Comparison of ENCODE assay signal across 13 cellular contexts in the genomic region with DNA sequence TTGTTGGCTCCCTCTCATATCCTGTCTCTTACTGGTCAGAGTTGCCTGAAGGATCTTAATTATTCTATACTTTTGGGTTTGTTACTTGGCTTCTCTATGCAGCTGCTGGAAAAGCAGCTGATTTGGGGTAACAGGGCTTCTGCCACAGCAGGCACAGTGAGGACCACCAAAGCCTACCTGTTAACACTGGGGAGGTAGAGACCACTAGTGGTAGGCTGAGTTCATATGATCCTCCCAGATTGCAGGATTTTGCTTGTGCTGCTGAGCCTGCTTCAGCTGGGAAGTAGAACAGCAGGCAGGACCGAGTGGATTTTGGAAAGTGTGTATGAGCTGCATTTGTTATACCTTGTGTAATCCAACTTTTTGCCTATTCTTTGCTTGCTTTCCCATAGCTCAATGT.
"Had no signal": no experiment of that assay in that cellular context is flagged by ENCODE, and none has a peak within 500 bp of the region (broad histone marks: within the 10 kb centered on the region; RNA-seq: fewer than 3 reads in every experiment).

No MANE protein-coding gene starts in this region.

- H3K4me3 ChIP-seq: esophagus squamous epithelium, testis had no signal

- DNase-seq: activated CD4-positive, alpha-beta T cell treated with anti-CD3 and anti-CD28 coated beads for 4 hours; activated effector memory CD4-positive, alpha-beta T cell treated with Interleukin-2 at 50 U/mL for 16 hours; activated naive CD8-positive, alpha-beta T cell treated with anti-CD3 and anti-CD28 coated beads, Interleukin-2, amount 10 ng/mL, durations not matched to agents 7 days and 5 days; esophagus squamous epithelium; foreskin keratinocyte; head of caudate nucleus; stimulated activated CD4-positive, alpha-beta T cell treated with anti-CD3 and anti-CD28 coated beads, Interleukin-4, amount 100 ng/mL, for 1 hour; stimulated activated CD8-positive, alpha-beta memory T cell treated with anti-CD3 and anti-CD28 coated beads, Interleukin-4, amount 100 ng/mL, for 48 hours; stimulated activated naive CD8-positive, alpha-beta T cell treated with anti-CD3 and anti-CD28 coated beads, Interleukin-15, amount 100 ng/mL, for 72 hours; T-cell; testis had no signal

- ATAC-seq: foreskin keratinocyte; stimulated activated naive CD8-positive, alpha-beta T cell treated with anti-CD3 and anti-CD28 coated beads, Interleukin-15, amount 100 ng/mL, for 72 hours; T-cell had no signal

- H3K9me3 Mint-ChIP-seq: activated naive CD8-positive, alpha-beta T cell treated with anti-CD3 and anti-CD28 coated beads, Interleukin-2, amount 10 ng/mL, durations not matched to agents 7 days and 5 days; nephron; stimulated activated naive CD8-positive, alpha-beta T cell treated with anti-CD3 and anti-CD28 coated beads, Interleukin-15, amount 100 ng/mL, for 72 hours; T-cell had no signal

- H3K27ac Mint-ChIP-seq: activated naive CD8-positive, alpha-beta T cell treated with anti-CD3 and anti-CD28 coated beads, Interleukin-2, amount 10 ng/mL, durations not matched to agents 7 days and 5 days; stimulated activated naive CD8-positive, alpha-beta T cell treated with anti-CD3 and anti-CD28 coated beads, Interleukin-15, amount 100 ng/mL, for 72 hours; T-cell had no signal

- H3K27ac ChIP-seq: esophagus squamous epithelium, foreskin keratinocyte, testis, VCaP had no signal

- H3K27me3 Mint-ChIP-seq: activated naive CD8-positive, alpha-beta T cell treated with anti-CD3 and anti-CD28 coated beads, Interleukin-2, amount 10 ng/mL, durations not matched to agents 7 days and 5 days; stimulated activated naive CD8-positive, alpha-beta T cell treated with anti-CD3 and anti-CD28 coated beads, Interleukin-15, amount 100 ng/mL, for 72 hours; T-cell had no signal

- H3K9me3 ChIP-seq: esophagus squamous epithelium, testis had no signal

- H3K27me3 ChIP-seq: esophagus squamous epithelium, foreskin keratinocyte, testis had no signal

- H3K4me1 ChIP-seq: foreskin keratinocyte had no signal

- H3K4me3 Mint-ChIP-seq: activated naive CD8-positive, alpha-beta T cell treated with anti-CD3 and anti-CD28 coated beads, Interleukin-2, amount 10 ng/mL, durations not matched to agents 7 days and 5 days; nephron; stimulated activated naive CD8-positive, alpha-beta T cell treated with anti-CD3 and anti-CD28 coated beads, Interleukin-15, amount 100 ng/mL, for 72 hours; T-cell had no signal
